ENCODE assay signal across 26 cellular contexts in the genomic region with DNA sequence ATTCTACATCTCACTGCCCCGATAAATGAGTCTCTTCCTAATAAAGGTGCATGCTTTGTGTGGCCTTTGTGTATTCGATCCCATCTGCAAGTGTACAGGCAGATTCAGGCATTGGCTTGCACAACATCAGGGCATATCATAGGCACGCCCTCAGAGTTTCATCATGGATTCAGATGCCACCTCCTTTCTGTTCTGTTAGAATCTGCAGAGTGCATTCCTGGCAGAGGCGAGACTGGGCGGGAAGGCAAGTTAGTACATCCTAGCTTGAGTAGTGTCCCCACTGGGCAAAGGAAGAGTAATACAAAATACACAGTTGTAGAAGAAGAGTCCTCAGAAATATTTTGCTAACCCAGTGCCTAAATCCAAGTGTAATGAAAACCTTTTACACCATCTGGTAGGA.
"Had no signal": no experiment of that assay in that cellular context is flagged by ENCODE, and none has a peak within 500 bp of the region (broad histone marks: within the 10 kb centered on the region; RNA-seq: fewer than 3 reads in every experiment).

No MANE protein-coding gene starts in this region.

- DNase-seq: activated B cell treated with CpG ODN at 0.5 μM for 24 hours; activated CD4-positive, alpha-beta T cell treated with anti-CD3 and anti-CD28 coated beads for 48 hours; activated CD8-positive, alpha-beta T cell treated with anti-CD3 and anti-CD28 coated beads for 36 hours; activated naive CD4-positive, alpha-beta T cell treated with Interleukin-2 at 50 U/mL for 16 hours; activated naive CD8-positive, alpha-beta T cell treated with anti-CD3 and anti-CD28 coated beads, Interleukin-2, amount 10 ng/mL, durations not matched to agents 7 days and 5 days; activated T-cell treated with anti-CD3 and anti-CD28 coated beads, Interleukin-2, amount 50 U/mL, for 1 hour; anterior cingulate cortex; central memory CD4-positive, alpha-beta T cell; T-cell; T-helper 9 cell; uterus had no signal

- ATAC-seq: activated CD8-positive, alpha-beta T cell treated with anti-CD3 and anti-CD28 coated beads for 36 hours; activated T-helper 17 cell treated with anti-CD3 and anti-CD28 coated beads, Interleukin-2, amount 50 U/mL, for 72 hours; T-cell had no signal

- H3K4me1 ChIP-seq: esophagus muscularis mucosa, prostate gland, right atrium auricular region, tibial nerve, uterus had no signal

- H2AFZ ChIP-seq: hepatocyte had no signal

- H3K27me3 ChIP-seq: esophagus muscularis mucosa, hepatocyte, right atrium auricular region, tibial nerve, uterus had no signal

- H3K4me3 Mint-ChIP-seq: activated B cell treated with CpG ODN at 0.5 μM for 24 hours; activated CD8-positive, alpha-beta T cell treated with anti-CD3 and anti-CD28 coated beads for 36 hours; activated naive CD8-positive, alpha-beta T cell treated with anti-CD3 and anti-CD28 coated beads, Interleukin-2, amount 10 ng/mL, durations not matched to agents 7 days and 5 days; brain; mesothelial cell of epicardium; nephron; stimulated activated naive CD8-positive, alpha-beta T cell treated with anti-CD3 and anti-CD28 coated beads, Interleukin-15, Interleukin-2, amounts not matched to agents 100 ng/mL and 50 ng/mL, for 24 hours; T-cell had no signal

- H3K4me1 Mint-ChIP-seq: activated B cell treated with CpG ODN at 0.5 μM for 24 hours; activated naive CD8-positive, alpha-beta T cell treated with anti-CD3 and anti-CD28 coated beads, Interleukin-2, amount 10 ng/mL, durations not matched to agents 7 days and 5 days had no signal

- H3K36me3 ChIP-seq: uterus had no signal

- H3K9me3 ChIP-seq: esophagus muscularis mucosa, prostate gland, right atrium auricular region, tibial nerve, uterus had no signal

- H3K36me3 Mint-ChIP-seq: activated naive CD8-positive, alpha-beta T cell treated with anti-CD3 and anti-CD28 coated beads, Interleukin-2, amount 10 ng/mL, durations not matched to agents 7 days and 5 days had no signal

- H3K4me3 ChIP-seq: coronary artery, esophagus muscularis mucosa, hepatocyte, lung, prostate gland, right atrium auricular region, skin epidermis, tibial nerve, uterus had no signal

- H3K9me3 Mint-ChIP-seq: activated B cell treated with CpG ODN at 0.5 μM for 24 hours; activated CD8-positive, alpha-beta T cell treated with anti-CD3 and anti-CD28 coated beads for 36 hours; activated naive CD8-positive, alpha-beta T cell treated with anti-CD3 and anti-CD28 coated beads, Interleukin-2, amount 10 ng/mL, durations not matched to agents 7 days and 5 days; activated T-helper 17 cell treated with anti-CD3 and anti-CD28 coated beads, Interleukin-2, amount 50 U/mL, for 72 hours; mesothelial cell of epicardium; nephron; stimulated activated naive CD8-positive, alpha-beta T cell treated with anti-CD3 and anti-CD28 coated beads, Interleukin-15, Interleukin-2, amounts not matched to agents 100 ng/mL and 50 ng/mL, for 24 hours had no signal

- H3K27ac ChIP-seq: coronary artery, esophagus muscularis mucosa, hepatocyte, prostate gland, right atrium auricular region, tibial nerve, uterus had no signal

- H3K27me3 Mint-ChIP-seq: activated B cell treated with CpG ODN at 0.5 μM for 24 hours; activated CD8-positive, alpha-beta T cell treated with anti-CD3 and anti-CD28 coated beads for 36 hours; activated naive CD8-positive, alpha-beta T cell treated with anti-CD3 and anti-CD28 coated beads, Interleukin-2, amount 10 ng/mL, durations not matched to agents 7 days and 5 days; activated T-helper 17 cell treated with anti-CD3 and anti-CD28 coated beads, Interleukin-2, amount 50 U/mL, for 72 hours; brain; stimulated activated naive CD8-positive, alpha-beta T cell treated with anti-CD3 and anti-CD28 coated beads, Interleukin-15, Interleukin-2, amounts not matched to agents 100 ng/mL and 50 ng/mL, for 24 hours; T-cell had no signal

- H3K27ac Mint-ChIP-seq: activated B cell treated with CpG ODN at 0.5 μM for 24 hours; activated CD8-positive, alpha-beta T cell treated with anti-CD3 and anti-CD28 coated beads for 36 hours; activated naive CD8-positive, alpha-beta T cell treated with anti-CD3 and anti-CD28 coated beads, Interleukin-2, amount 10 ng/mL, durations not matched to agents 7 days and 5 days; mesothelial cell of epicardium; nephron; stimulated activated naive CD8-positive, alpha-beta T cell treated with anti-CD3 and anti-CD28 coated beads, Interleukin-15, Interleukin-2, amounts not matched to agents 100 ng/mL and 50 ng/mL, for 24 hours had no signal

- H3K79me2 ChIP-seq: hepatocyte had no signal

- FAIRE-seq: endometrium, islet of Langerhans had no signal

- H3K4me2 ChIP-seq: hepatocyte had no signal
